ENCODE assay signal across 20 cellular contexts in the genomic region with DNA sequence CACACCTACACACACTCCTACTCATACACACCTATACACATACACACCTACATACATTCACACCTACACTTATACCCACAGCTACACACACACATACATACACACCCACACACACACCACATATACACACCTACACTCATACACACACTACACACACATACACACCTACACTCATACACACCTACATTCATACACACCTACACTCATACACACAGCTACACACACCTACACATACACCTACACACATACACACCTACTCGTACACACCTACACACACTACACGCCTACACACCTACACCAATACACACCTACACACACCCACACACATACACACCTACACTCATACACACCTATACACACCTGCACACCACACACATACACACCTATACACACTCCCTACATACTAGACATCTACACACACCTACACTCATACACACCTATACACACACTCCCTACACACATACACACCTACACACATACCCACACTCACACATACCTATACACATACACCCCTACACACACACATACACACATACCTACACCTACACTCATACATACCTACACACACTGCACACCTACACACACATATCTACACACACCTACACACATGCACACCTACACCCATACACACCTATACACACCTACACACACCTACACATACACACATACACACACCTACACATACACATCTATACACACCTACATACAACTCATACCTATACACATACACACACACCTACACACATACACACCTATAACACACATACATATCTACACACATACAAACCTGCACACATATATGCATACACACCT.
"Had no signal": no experiment of that assay in that cellular context is flagged by ENCODE, and none has a peak within 500 bp of the region (broad histone marks: within the 10 kb centered on the region; RNA-seq: fewer than 3 reads in every experiment).

No MANE protein-coding gene starts in this region.

- FAIRE-seq: endothelial cell of umbilical vein had no signal

- H3K27me3 Mint-ChIP-seq: stimulated activated memory B cell treated with anti-CD40 and anti-IgM and Interleukin-4, amounts not matched to agents 10 μg/mL and 1 μg/mL and 100 μg/mL, for 72 hours; stimulated activated naive CD8-positive, alpha-beta T cell treated with anti-CD3 and anti-CD28 coated beads, Interleukin-15, Interleukin-2, amounts not matched to agents 100 ng/mL and 50 ng/mL, for 24 hours had no signal

- H3K36me3 ChIP-seq: colonic mucosa, neutrophil, spleen, tibial artery, upper lobe of right lung had no signal

- H3K4me3 Mint-ChIP-seq: naive thymus-derived CD4-positive, alpha-beta T cell; nephron progenitor cell; stimulated activated memory B cell treated with anti-CD40 and anti-IgM and Interleukin-4, amounts not matched to agents 10 μg/mL and 1 μg/mL and 100 μg/mL, for 72 hours; stimulated activated naive CD8-positive, alpha-beta T cell treated with anti-CD3 and anti-CD28 coated beads, Interleukin-15, Interleukin-2, amounts not matched to agents 100 ng/mL and 50 ng/mL, for 24 hours had no signal

- H3K4me1 Mint-ChIP-seq: naive thymus-derived CD4-positive, alpha-beta T cell; stimulated activated memory B cell treated with anti-CD40 and anti-IgM and Interleukin-4, amounts not matched to agents 10 μg/mL and 1 μg/mL and 100 μg/mL, for 72 hours had no signal

- H3K27ac Mint-ChIP-seq: naive thymus-derived CD4-positive, alpha-beta T cell; nephron progenitor cell; stimulated activated memory B cell treated with anti-CD40 and anti-IgM and Interleukin-4, amounts not matched to agents 10 μg/mL and 1 μg/mL and 100 μg/mL, for 72 hours; stimulated activated naive CD8-positive, alpha-beta T cell treated with anti-CD3 and anti-CD28 coated beads, Interleukin-15, Interleukin-2, amounts not matched to agents 100 ng/mL and 50 ng/mL, for 24 hours had no signal

- H3K4me3 ChIP-seq: colonic mucosa, psoas muscle, spleen, tibial artery, upper lobe of right lung had no signal

- H3K4me1 ChIP-seq: colonic mucosa, psoas muscle, spleen, tibial artery, upper lobe of right lung had no signal

- DNase-seq: colonic mucosa; dermis blood vessel endothelial cell; foreskin melanocyte; head of caudate nucleus; hippocampal formation; left colon; left ventricle myocardium superior; naive thymus-derived CD4-positive, alpha-beta T cell; psoas muscle; spleen; stimulated activated CD4-positive, alpha-beta T cell treated with anti-CD3 and anti-CD28 coated beads, Interleukin-15, amount 100 ng/mL, for 24 hours; stimulated activated CD4-positive, alpha-beta T cell treated with anti-CD3 and anti-CD28 coated beads, Interleukin-1b, Interleukin-23, amount 100 ng/mL, for 48 hours; stimulated activated CD4-positive, alpha-beta T cell treated with anti-CD3 and anti-CD28 coated beads, Interleukin-4, amount 100 ng/mL, for 24 hours; tibial artery; upper lobe of right lung had no signal

- H3K27ac ChIP-seq: colonic mucosa, neutrophil, psoas muscle, spleen, tibial artery, upper lobe of right lung had no signal

- H3K27me3 ChIP-seq: colonic mucosa, neutrophil, spleen, tibial artery, upper lobe of right lung had no signal

- H3K36me3 Mint-ChIP-seq: naive thymus-derived CD4-positive, alpha-beta T cell; stimulated activated memory B cell treated with anti-CD40 and anti-IgM and Interleukin-4, amounts not matched to agents 10 μg/mL and 1 μg/mL and 100 μg/mL, for 72 hours had no signal

- H3K9me3 ChIP-seq: colonic mucosa, psoas muscle, tibial artery, upper lobe of right lung had no signal
